8 cellular contexts compared by ENCODE assay signal in genomic region chr13:77326905-77327604, GRCh38. TPM values are rescaled to one million over a fixed set of nuclear protein-coding genes. Genes with fewer than 3 reads are reported as not detected.
DNase-seq lines count a peak whose midpoint lies in the region; TF ChIP-seq lines count a peak whose summit lies in the region.

Gene MYCBP2, minus strand, starts transcription at chr13:77327094. Its CDS starts 319 bp downstream, at chr13:77326775.

- DNase-seq in GDM1 (lab: John Stamatoyannopoulos, UW): peak; percentile 99
- peak; percentile 99 for DNase-seq in HEK293T (ENCODE audit: extremely low spot score)
- peak; percentile 96 for DNase-seq in MV-4-11 (lab: John Stamatoyannopoulos, UW)
- DNase-seq in SK-MEL-5 (ENCODE audit: low read depth, low spot score): peak; percentile 99
- DNase-seq in activated naive CD4-positive, alpha-beta T cell treated with Interleukin-2 at 50 U/mL for 16 hours: peak; percentile 97
- DNase-seq in foreskin melanocyte: peak; percentile 92

- in situ Hi-C loops in SK-MEL-5 (cut with HindIII; ENCODE audit: low pct_unique_long_range_greater_than_20kb, low sequenced_read_pairs): no loop called here

- POLR2A ChIA-PET in HEK293T (lab: Yijun Ruan, JAX): interaction anchor here (0.5 to 5.9 kb wide), 26 partner anchors 8 to 370 kb away, joined by 3 to 53 read pairs (median 4); partner anchors contain the start of genes FBXL3 and SLAIN1

- no peaks in the 10 kb centered on the region for H3K9me3 ChIP-seq in neuron (ENCODE audit: low read length)

- H3K4me1 ChIP-seq in neuron (ENCODE audit: insufficient read depth, low read length): peaks cover 27% of the 10 kb centered on the region

- H3K36me3 ChIP-seq in neuron (ENCODE audit: insufficient read depth, low read length): no peaks in the 10 kb centered on the region

- CTCF ChIA-PET in HEK293T (lab: Yijun Ruan, JAX): interaction anchor here (0.7 to 1.5 kb wide), 3 partner anchors 62 to 151 kb away, joined by 3 to 6 read pairs (median 3); no protein-coding TSS in a partner anchor

- H3K4me3 ChIP-seq in neuron (ENCODE audit: low read length): peak within 1 kb of the TSS; percentile 93

- no peak for TF ChIP-seq CTCF in subcutaneous adipose tissue (IDR thresholded peaks at IDR 0.05; ENCODE audit: low read depth)

- no peaks in the 10 kb centered on the region for H3K27me3 ChIP-seq in neuron (ENCODE audit: insufficient read depth, low read length)

- H2AFZ ChIP-seq in neuron (ENCODE audit: low read depth, low read length): peak within 1 kb of the TSS; percentile 78

TF ChIP-seq in HEK293T, 16 proteins besides CTCF, POLR2A, EP300 and RAD21:
- no peak for TF ChIP-seq LEF1 (IDR thresholded peaks at IDR 0.05; ENCODE audit: borderline replicate concordance)
- peak; percentile 66; the same call in 1 of the 2 replicates for TF ChIP-seq ARNT (IDR thresholded peaks at IDR 0.05)
- peak; percentile 91 for TF ChIP-seq L3MBTL2 (conservative IDR thresholded peaks at IDR 0.05)
- TF ChIP-seq FOXK2 (IDR thresholded peaks at IDR 0.05): no peak
- TF ChIP-seq SP1 (IDR thresholded peaks at IDR 0.05): no peak
- TF ChIP-seq CTBP1 (IDR thresholded peaks at IDR 0.05; ENCODE audit: borderline replicate concordance): peak; percentile 95
- TF ChIP-seq BHLHE40 (IDR thresholded peaks at IDR 0.05; ENCODE audit: borderline replicate concordance): no peak
- TF ChIP-seq FOXM1 (IDR thresholded peaks at IDR 0.05; ENCODE audit: borderline replicate concordance): peak; percentile 67
- peak; percentile 20; the same call in 1 of the 2 replicates for TF ChIP-seq ELF4 (IDR thresholded peaks at IDR 0.05)
- TF ChIP-seq NFRKB (IDR thresholded peaks at IDR 0.05): no peak
- TF ChIP-seq ZNF384 (IDR thresholded peaks at IDR 0.05): no peak
- peak; percentile 92 for TF ChIP-seq PKNOX1 (IDR thresholded peaks at IDR 0.05)
- no peak for TF ChIP-seq TARDBP (IDR thresholded peaks at IDR 0.05)
- TF ChIP-seq FOXA1 (IDR thresholded peaks at IDR 0.05): no peak
- no peak for TF ChIP-seq SUZ12 (IDR thresholded peaks at IDR 0.05)
- TF ChIP-seq HDGF (IDR thresholded peaks at IDR 0.05; ENCODE audit: borderline replicate concordance): no peak
TF ChIP-seq in HEK293T: peak in this region for 6.

RNA-seq across cellular contexts. Expression of gene MYCBP2, which starts in this region (rescaled TPM):
- total RNA-seq in SK-MEL-5 (2014; rRNA removed; shearing (Covaris generic)): 56.7 and 62.3 TPM in 2 replicates
- 31.8 and 50.5 TPM in 2 replicates for polyA plus RNA-seq in SK-MEL-5 (2015; cell fraction: cytosol; rRNA removed)
- 52.5 and 66.4 TPM in 2 replicates for polyA plus RNA-seq in SK-MEL-5 (2015; cell fraction: nucleus; rRNA removed)
- total RNA-seq in subcutaneous adipose tissue: 100 to 1,000 TPM; 316 to 377 (median 343) TPM

Comparison
In these comparisons a context has a peak if more than half of its experiments do, and no peak if none do; other contexts are left out.
1. Peak in every context shown above with its lines: DNase-seq and H3K4me3 ChIP-seq.